ENCODE assay signal across 13 cellular contexts in genomic region chr18:7261199-7261598, GRCh38. TPM values are rescaled to one million over a fixed set of nuclear protein-coding genes. Genes with fewer than 3 reads are reported as not detected.
"Had no signal": no experiment of that assay in that cellular context is flagged by ENCODE, and none has a peak within 500 bp of the region (broad histone marks: within the 10 kb centered on the region; RNA-seq: fewer than 3 reads in every experiment).

No MANE protein-coding gene starts in this region.

- H3K9me3 ChIP-seq: HAP-1 had no signal

- H3K27ac ChIP-seq: GM23248, HL-60 had no signal

- H3K9me3 Mint-ChIP-seq: HFFc6 had no signal

- H3K36me3 ChIP-seq: HAP-1 had no signal

- H3K4me3 ChIP-seq: GM23248, HAP-1, K562 had no signal

- H3K27ac Mint-ChIP-seq: HFFc6 had no signal

- H2AFZ ChIP-seq: GM23248 had no signal

- DNase-seq: GM23248, GOT3, H7, HFFc6, IMR-90, KG1 had no signal

- H3K4me3 Mint-ChIP-seq: HFFc6 had no signal

- H3K4me1 ChIP-seq: HAP-1 had no signal

- H3K9ac ChIP-seq: GM23248 had no signal

- FAIRE-seq: HepG2, K562 had no signal

- ATAC-seq: HCT116, HepG2, K562 had no signal

RNA-seq across cellular contexts. Expression of gene LRRC30, which starts 30.3 kb away (rescaled TPM):
- total RNA-seq: GM23248, H4, H7, HepG2, HFFc6, HT1080, IMR-90, K562 had no signal
- polyA plus RNA-seq: GM23248, HepG2, IMR-90, K562 had no signal
